Comparison of ENCODE assay signal across 19 cellular contexts in genomic region chr4:36549992-36550391, GRCh38.
DNase-seq lines count a peak whose midpoint lies in the region; ATAC-seq and TF ChIP-seq lines count a peak whose summit lies in the region.
"Had no signal": no experiment of that assay in that cellular context is flagged by ENCODE, and none has a peak within 500 bp of the region (broad histone marks: within the 10 kb centered on the region; RNA-seq: fewer than 3 reads in every experiment).

No MANE protein-coding gene starts in this region.

- H3K4me3 ChIP-seq in MM.1S (ENCODE audit: low read length), result no peak overlapping the region; the same call in 1 of the 2 replicates
- H3K4me3 ChIP-seq in OCI-LY3 (ENCODE audit: low read length), result no peak overlapping the region
- H3K4me3 ChIP-seq in tibial nerve, result no peak overlapping the region
- H3K4me3 ChIP-seq: BLaER1 treated with 17β-estradiol and CSF1 and Interleukin-3, amounts not matched to agents 10 nM and 100 nM; GM12878; GM23248; HAP-1 had no signal

- TF ChIP-seq CTCF in MM.1S (IDR thresholded peaks at IDR 0.05; ENCODE audit: low read length) (no peak), OCI-LY3 (IDR thresholded peaks at IDR 0.05; ENCODE audit: low read depth, low read length) (no peak), tibial nerve (IDR thresholded peaks at IDR 0.05) (no peak)
- no peak for TF ChIP-seq CTCF in activated CD8-positive, alpha-beta T cell treated with anti-CD3 and anti-CD28 coated beads for 36 hours (IDR thresholded peaks at IDR 0.05)

- no peaks in the 10 kb centered on the region for H3K79me2 ChIP-seq in MM.1S (ENCODE audit: low read length)
- no peaks in the 10 kb centered on the region for H3K79me2 ChIP-seq in OCI-LY3 (ENCODE audit: low read length)

- peaks cover 10% of the 10 kb centered on the region for H3K4me1 Mint-ChIP-seq in activated CD8-positive, alpha-beta T cell treated with anti-CD3 and anti-CD28 coated beads for 36 hours (ENCODE audit: low read depth)
- H3K4me1 Mint-ChIP-seq: B cell had no signal

- CTCF ChIA-PET in activated CD8-positive, alpha-beta T cell treated with anti-CD3 and anti-CD28 coated beads for 36 hours (lab: Charles Lee), result interaction anchor here (0.8 kb wide), 1 partner anchor 36 kb away, joined by 3 read pairs; no protein-coding TSS in a partner anchor

- H3K27ac Mint-ChIP-seq in activated CD8-positive, alpha-beta T cell treated with anti-CD3 and anti-CD28 coated beads for 36 hours, result no peak overlapping the region
- H3K27ac Mint-ChIP-seq: B cell; CD8-positive, alpha-beta T cell; IgD-negative memory B cell had no signal

- no peaks in the 10 kb centered on the region for H3K36me3 ChIP-seq in MM.1S (replicated peaks; ENCODE audit: insufficient read depth, low read length)
- H3K36me3 ChIP-seq in OCI-LY3 (replicated peaks; ENCODE audit: low read depth, low read length), result no peaks in the 10 kb centered on the region
- H3K36me3 ChIP-seq in tibial nerve, result no peaks in the 10 kb centered on the region
- H3K36me3 ChIP-seq: BLaER1 treated with 17β-estradiol and CSF1 and Interleukin-3, amounts not matched to agents 10 nM and 100 nM; HAP-1 had no signal

- H3K27me3 ChIP-seq in MM.1S (replicated peaks; ENCODE audit: insufficient read depth, low read length) (no peaks in the 10 kb centered on the region), OCI-LY3 (ENCODE audit: low read depth, low read length) (no peaks in the 10 kb centered on the region), tibial nerve (no peaks in the 10 kb centered on the region)
- H3K27me3 ChIP-seq: BLaER1 treated with 17β-estradiol and CSF1 and Interleukin-3, amounts not matched to agents 10 nM and 100 nM had no signal

- H3K4me1 ChIP-seq in MM.1S (ENCODE audit: low read length), result no peaks in the 10 kb centered on the region
- H3K4me1 ChIP-seq in OCI-LY3 (ENCODE audit: low read length), result peaks cover 26% of the 10 kb centered on the region
- H3K4me1 ChIP-seq in tibial nerve, result no peaks in the 10 kb centered on the region
- H3K4me1 ChIP-seq: BLaER1 treated with 17β-estradiol and CSF1 and Interleukin-3, amounts not matched to agents 10 nM and 100 nM; HAP-1 had no signal

- peak; percentile 45 for DNase-seq in NOMO-1 treated with DMSO at 0.1 percent for 48 hours (lab: John Stamatoyannopoulos, UW; ENCODE audit: unreplicated experiment)
- no peak for DNase-seq in NOMO-1 treated with dmso at 0.1 percent for 144 hours (lab: John Stamatoyannopoulos, UW; ENCODE audit: unreplicated experiment)
- peak; percentile 16 for DNase-seq in MM.1S
- no peak for DNase-seq in epithelial cell of prostate (ENCODE audit: low read depth, low spot score)
- no peak for DNase-seq in activated CD8-positive, alpha-beta T cell treated with anti-CD3 and anti-CD28 coated beads for 36 hours
- DNase-seq in NCI-H510A (lab: John Stamatoyannopoulos, UW), result no peak
- DNase-seq in tibial nerve (ENCODE audit: low spot score in 2 of 2), result no peak
- DNase-seq: 8988T; Calu3; CD8-positive, alpha-beta T cell; DMS79 treated with DMSO at 0.1 percent for 48 hours; GM23248 had no signal

- H3K4me2 ChIP-seq in MM.1S (ENCODE audit: low read depth, low read length) (peak overlapping the region; percentile 22; the same call in 1 of the 2 replicates), OCI-LY3 (ENCODE audit: low read length) (peak overlapping the region; percentile 21)
- H3K4me2 ChIP-seq: BLaER1 treated with 17β-estradiol and CSF1 and Interleukin-3, amounts not matched to agents 10 nM and 100 nM had no signal

- no peak overlapping the region for H3K4me3 Mint-ChIP-seq in activated CD8-positive, alpha-beta T cell treated with anti-CD3 and anti-CD28 coated beads for 36 hours
- H3K4me3 Mint-ChIP-seq: B cell; CD8-positive, alpha-beta T cell; IgD-negative memory B cell had no signal

- H2AFZ ChIP-seq in MM.1S (ENCODE audit: low read length) (no peak overlapping the region), OCI-LY3 (ENCODE audit: low read depth, low read length) (no peak overlapping the region; the same call in 1 of the 2 replicates)
- H2AFZ ChIP-seq: GM23248 had no signal

- H4K20me1 ChIP-seq in MM.1S (ENCODE audit: insufficient read depth, low read length) (no peaks in the 10 kb centered on the region), OCI-LY3 (ENCODE audit: insufficient read depth, low read length) (no peaks in the 10 kb centered on the region)
- H4K20me1 ChIP-seq: BLaER1 treated with 17β-estradiol and CSF1 and Interleukin-3, amounts not matched to agents 10 nM and 100 nM had no signal

- no peak for TF ChIP-seq EP300 in tibial nerve (IDR thresholded peaks at IDR 0.05)

- H3K9me3 ChIP-seq in MM.1S (replicated peaks; ENCODE audit: insufficient read depth, low read length) (no peaks in the 10 kb centered on the region), OCI-LY3 (ENCODE audit: insufficient read depth, low read length) (no peaks in the 10 kb centered on the region), tibial nerve (no peaks in the 10 kb centered on the region)
- H3K9me3 ChIP-seq: BLaER1 treated with 17β-estradiol and CSF1 and Interleukin-3, amounts not matched to agents 10 nM and 100 nM; HAP-1 had no signal

- WGBS in tibial nerve, 2 donors, result 86 to 89% methylated on average over 3 of the region's 3 CpGs

- H3K9me2 ChIP-seq in MM.1S (replicated peaks; ENCODE audit: insufficient read depth, low read length), result no peaks in the 10 kb centered on the region

- H3F3A ChIP-seq in MM.1S (ENCODE audit: insufficient read depth, low read length), result no peaks in the 10 kb centered on the region

- H3K36me3 Mint-ChIP-seq in activated CD8-positive, alpha-beta T cell treated with anti-CD3 and anti-CD28 coated beads for 36 hours (ENCODE audit: low read depth), result no peaks in the 10 kb centered on the region
- H3K36me3 Mint-ChIP-seq: CD8-positive, alpha-beta T cell; IgD-negative memory B cell had no signal

- no peak overlapping the region for H3K9ac ChIP-seq in MM.1S (ENCODE audit: low read length)
- no peak overlapping the region for H3K9ac ChIP-seq in OCI-LY3 (ENCODE audit: low read length)
- H3K9ac ChIP-seq: BLaER1 treated with 17β-estradiol and CSF1 and Interleukin-3, amounts not matched to agents 10 nM and 100 nM; GM23248 had no signal

- no peaks in the 10 kb centered on the region for H3K9me3 Mint-ChIP-seq in activated CD8-positive, alpha-beta T cell treated with anti-CD3 and anti-CD28 coated beads for 36 hours
- H3K9me3 Mint-ChIP-seq: CD8-positive, alpha-beta T cell; IgD-negative memory B cell had no signal

- intact Hi-C loops in activated CD8-positive, alpha-beta T cell treated with anti-CD3 and anti-CD28 coated beads for 36 hours (cut with micrococcal nuclease), result no loop called here

- POLR2A ChIA-PET in activated CD8-positive, alpha-beta T cell treated with anti-CD3 and anti-CD28 coated beads for 36 hours (lab: Charles Lee), result no interaction called here

- TF ChIP-seq POLR2A in tibial nerve (IDR thresholded peaks at IDR 0.05), result no peak

- H3K27me3 Mint-ChIP-seq in activated CD8-positive, alpha-beta T cell treated with anti-CD3 and anti-CD28 coated beads for 36 hours, result peaks cover 2% of the 10 kb centered on the region
- H3K27me3 Mint-ChIP-seq: IgD-negative memory B cell had no signal

- ATAC-seq in activated CD8-positive, alpha-beta T cell treated with anti-CD3 and anti-CD28 coated beads for 36 hours, result no peak
- ATAC-seq: CD8-positive, alpha-beta T cell had no signal

- H3K27ac ChIP-seq in MM.1S (ENCODE audit: low read length) (no peak overlapping the region), OCI-LY3 (ENCODE audit: low read length) (no peak overlapping the region), epithelial cell of prostate (peak overlapping the region; percentile 94), tibial nerve (no peak overlapping the region)
- H3K27ac ChIP-seq: BLaER1 treated with 17β-estradiol and CSF1 and Interleukin-3, amounts not matched to agents 10 nM and 100 nM; GM23248; HL-60 had no signal

Comparison
In these comparisons a context has a peak if more than half of its experiments do, and no peak if none do; other contexts are left out.
1. DNase-seq: peak in NOMO-1 treated with DMSO at 0.1 percent for 48 hours (single experiment) and MM.1S (single experiment); none in NOMO-1 treated with dmso at 0.1 percent for 144 hours (single experiment), epithelial cell of prostate (single experiment), activated CD8-positive, alpha-beta T cell treated with anti-CD3 and anti-CD28 coated beads for 36 hours (single experiment), NCI-H510A (single experiment) and tibial nerve (0 of 2).